Comparison of ENCODE assay signal across 20 cellular contexts in genomic region chr9:37476930-37477329, GRCh38. TPM values are rescaled to one million over a fixed set of nuclear protein-coding genes. Genes with fewer than 3 reads are reported as not detected.
DNase-seq lines count a peak whose midpoint lies in the region; ATAC-seq, FAIRE-seq and TF ChIP-seq lines count a peak whose summit lies in the region.
"Had no signal": no experiment of that assay in that cellular context is flagged by ENCODE, and none has a peak within 500 bp of the region (broad histone marks: within the 10 kb centered on the region; RNA-seq: fewer than 3 reads in every experiment).

No MANE protein-coding gene starts in this region.

- TF ChIP-seq POLR2A in HCT116 (IDR thresholded peaks at IDR 0.05; ENCODE audit: borderline replicate concordance, extremely low read depth, insufficient read depth, insufficient read length) (no peak), H1 (IDR thresholded peaks at IDR 0.05; ENCODE audit: control extremely low read depth in 1 of 2, low read depth in 2 of 2, low read length in 2 of 2) (no peak), lower leg skin (IDR thresholded peaks at IDR 0.05) (no peak)

- H3K9ac ChIP-seq in HCT116 (ENCODE audit: low read length), result peak overlapping the region; percentile 56
- no peak overlapping the region for H3K9ac ChIP-seq in H1 (replicated peaks in 1 of 4; ENCODE audit: extremely low read depth in 1 of 4, low read depth in 3 of 4, low read length in 3 of 4)

- H2AFZ ChIP-seq in HCT116 (ENCODE audit: low read depth, low read length, poor library complexity, severe bottlenecking), result no peak overlapping the region
- H2AFZ ChIP-seq in H1 (ENCODE audit: low read length), result no peak overlapping the region
- H2AFZ ChIP-seq: GM23338 had no signal

- no peak overlapping the region for H2BK5ac ChIP-seq in H1 (ENCODE audit: low read depth, low read length)

- H3K9me2 ChIP-seq in HCT116 (ENCODE audit: insufficient read depth), result no peaks in the 10 kb centered on the region

- peak overlapping the region; percentile 56 for H3K27ac Mint-ChIP-seq in stimulated activated naive B cell treated with anti-CD40 and anti-IgM and Interleukin-4, amounts not matched to agents 10 μg/mL and 1 μg/mL and 100 μg/mL, for 72 hours
- H3K27ac Mint-ChIP-seq: CD4-positive, alpha-beta memory T cell; GM23338 had no signal

- no peak overlapping the region for H2BK20ac ChIP-seq in H1 (ENCODE audit: low read length)

- H3K4me3 ChIP-seq in HCT116 (replicated peaks in 1 of 2; ENCODE audit: low read depth in 1 of 2, low read length in 2 of 2) (peak overlapping the region; percentile 10 to 35; a peak in 2 of 4 replicates), RWPE2 (ENCODE audit: severe bottlenecking) (no peak overlapping the region), H1 (ENCODE audit: extremely low read depth in 1 of 4, insufficient read depth in 2 of 4, low read depth in 3 of 4, low read length in 4 of 4) (no peak overlapping the region), left ventricle myocardium inferior (no peak overlapping the region), lower leg skin (ENCODE audit: low read depth, poor library complexity, severe bottlenecking) (no peak overlapping the region)
- H3K4me3 ChIP-seq: GM23338 had no signal

- FAIRE-seq in H1 (lab: Jason Lieb, UNC), result no peak
- FAIRE-seq: G401.6, GM12892, GM19239 had no signal

- H3K4me3 Mint-ChIP-seq in stimulated activated naive B cell treated with anti-CD40 and anti-IgM and Interleukin-4, amounts not matched to agents 10 μg/mL and 1 μg/mL and 100 μg/mL, for 72 hours, result no peak overlapping the region
- H3K4me3 Mint-ChIP-seq: CD4-positive, alpha-beta memory T cell; GM23338 had no signal

- peaks cover 37 to 73% of the 10 kb centered on the region in 2 experiments for H3K4me1 ChIP-seq in HCT116 (ENCODE audit: control insufficient read depth in 1 of 2, insufficient read depth in 2 of 2, low read length in 2 of 2)
- peaks cover 5% of the 10 kb centered on the region for H3K4me1 ChIP-seq in RWPE2 (ENCODE audit: insufficient read depth, poor library complexity, severe bottlenecking)
- peaks cover 0 to 4% (median 1%) of the 10 kb centered on the region in 4 experiments; a peak in 3 of 7 replicates for H3K4me1 ChIP-seq in H1 (replicated peaks in 1 of 4; ENCODE audit: control insufficient read depth in 3 of 4, insufficient read depth in 4 of 4, low read length in 3 of 4)
- H3K4me1 ChIP-seq in left ventricle myocardium inferior, result peaks cover 9% of the 10 kb centered on the region

- H3K14ac ChIP-seq in H1 (ENCODE audit: insufficient read length), result no peak overlapping the region

- TF ChIP-seq EP300 in H1 (IDR thresholded peaks at IDR 0.05; ENCODE audit: borderline replicate concordance in 1 of 2, low read depth in 2 of 2, low read length in 2 of 2), result no peak

- POLR2A ChIA-PET in HCT116 (lab: Charles Lee) (no interaction called here), H1 (lab: Charles Lee; ENCODE audit: partially characterized antibody) (interaction anchor here (1.0 kb wide), 1 partner anchor 10 kb away, joined by 3 read pairs; no protein-coding TSS in a partner anchor)

- no peak overlapping the region; the same call in 1 of the 2 replicates for H4K8ac ChIP-seq in H1 (ENCODE audit: extremely low read depth, insufficient read depth, low read length)

- no peak overlapping the region for H2BK12ac ChIP-seq in H1 (ENCODE audit: low read depth, low read length)

- H3K9me3 ChIP-seq in HCT116 (ENCODE audit: control insufficient read depth in 1 of 2, insufficient read depth in 1 of 2, low read depth in 1 of 2, low read length in 2 of 2) (peaks cover 5 to 8% of the 10 kb centered on the region in 2 experiments; a peak in 1 of 4 replicates), RWPE2 (ENCODE audit: severe bottlenecking) (no peaks in the 10 kb centered on the region), H1 (ENCODE audit: insufficient read depth in 2 of 2, low read depth in 1 of 2, low read length in 1 of 2) (peaks cover 13 to 15% of the 10 kb centered on the region in 2 experiments; a peak in 3 of 4 replicates), left ventricle myocardium inferior (replicated peaks) (peaks cover 16% of the 10 kb centered on the region)

- DNase-seq in HCT116 (ENCODE audit: low read depth, low spot score), result peak; percentile 38
- no peak for DNase-seq in RWPE2 (ENCODE audit: low spot score)
- DNase-seq in H1 (ENCODE audit: low read depth in 1 of 2, low spot score in 2 of 2), result no peak
- DNase-seq in stimulated activated naive B cell treated with anti-CD40 and anti-IgM and Interleukin-4, amounts not matched to agents 10 μg/mL and 1 μg/mL and 100 μg/mL, for 72 hours, result no peak
- no peak for DNase-seq in left ventricle myocardium inferior
- DNase-seq in GOT3 (lab: John Stamatoyannopoulos, UW), result no peak
- DNase-seq in lower leg skin (ENCODE audit: low spot score in 2 of 2), result no peak
- DNase-seq: 8988T; C1 segment of cervical spinal cord; Calu3; CD4-positive, alpha-beta memory T cell; COR-L47; DMS153; DND-41; H7 had no signal

- TF ChIP-seq CTCF in HCT116 (IDR thresholded peaks at IDR 0.05 in 2 of 3, conservative IDR thresholded peaks at IDR 0.05 in 1 of 3; ENCODE audit: borderline replicate concordance in 1 of 3, insufficient read depth in 1 of 3, low read depth in 2 of 3, low read length in 2 of 3) (no peak), RWPE2 (IDR thresholded peaks at IDR 0.05; ENCODE audit: poor library complexity, severe bottlenecking) (no peak), H1 (IDR thresholded peaks at IDR 0.05; ENCODE audit: control extremely low read depth in 1 of 3, insufficient read depth in 1 of 3, low read depth in 1 of 3, low read length in 3 of 3) (no peak), left ventricle myocardium inferior (IDR thresholded peaks at IDR 0.05; ENCODE audit: borderline replicate concordance) (no peak), lower leg skin (IDR thresholded peaks at IDR 0.05) (no peak)

- H3K79me2 ChIP-seq in HCT116 (ENCODE audit: insufficient read depth, low read length) (no peaks in the 10 kb centered on the region), H1 (ENCODE audit: control insufficient read depth in 1 of 2, insufficient read depth in 2 of 2, low read length in 2 of 2) (no peaks in the 10 kb centered on the region)

- H4K5ac ChIP-seq in H1 (ENCODE audit: insufficient read length, low read depth, low read length), result no peak overlapping the region

- H3K23ac ChIP-seq in H1 (ENCODE audit: insufficient read length), result no peak overlapping the region

- H3K4me2 ChIP-seq in HCT116 (ENCODE audit: low read length) (peak overlapping the region; percentile 72), H1 (ENCODE audit: insufficient read depth in 1 of 2, low read depth in 2 of 2, low read length in 2 of 2) (no peak overlapping the region)
- H3K4me2 ChIP-seq: GM23338 had no signal

- no peak overlapping the region for H3K56ac ChIP-seq in H1 (replicated peaks; ENCODE audit: insufficient read length, low read depth, low read length)

- H3K27ac ChIP-seq in HCT116 (ENCODE audit: low read depth, low read length) (peak overlapping the region; percentile 59), RWPE2 (ENCODE audit: poor library complexity, severe bottlenecking) (peak overlapping the region; percentile 23), H1 (ENCODE audit: low read depth, low read length) (no peak overlapping the region), left ventricle myocardium inferior (replicated peaks) (no peak overlapping the region)

- ATAC-seq in HCT116, result peak; percentile 60
- ATAC-seq in RWPE2 (ENCODE audit: low read depth), result no peak
- no peak for ATAC-seq in stimulated activated naive B cell treated with anti-CD40 and anti-IgM and Interleukin-4, amounts not matched to agents 10 μg/mL and 1 μg/mL and 100 μg/mL, for 72 hours (replicated peaks)
- ATAC-seq in GM21576 (IDR thresholded peaks at IDR 0.05; ENCODE audit: unreplicated experiment), result no peak
- ATAC-seq: GM23338 had no signal

- CTCF ChIA-PET in HCT116 (lab: Charles Lee), result no interaction called here
- CTCF ChIA-PET in H1 (lab: Charles Lee; ENCODE audit: partially characterized antibody), result no interaction called here

- H2BK120ac ChIP-seq in H1 (replicated peaks; ENCODE audit: low read depth, low read length), result no peak overlapping the region

- H3K9me3 Mint-ChIP-seq in stimulated activated naive B cell treated with anti-CD40 and anti-IgM and Interleukin-4, amounts not matched to agents 10 μg/mL and 1 μg/mL and 100 μg/mL, for 72 hours, result peaks cover 4 to 5% of the 10 kb centered on the region in 2 donors

- H3K36me3 Mint-ChIP-seq in stimulated activated naive B cell treated with anti-CD40 and anti-IgM and Interleukin-4, amounts not matched to agents 10 μg/mL and 1 μg/mL and 100 μg/mL, for 72 hours, result no peaks in the 10 kb centered on the region

- intact Hi-C loops in HCT116 (cut with micrococcal nuclease) (no loop called here), left ventricle myocardium inferior (cut with micrococcal nuclease) (no loop called here), lower leg skin (cut with DNase I; ENCODE audit: low total_unique reads) (no loop called here)

- H3K18ac ChIP-seq in H1 (ENCODE audit: extremely low read depth, low read length), result no peak overlapping the region

- H3K27me3 Mint-ChIP-seq in stimulated activated naive B cell treated with anti-CD40 and anti-IgM and Interleukin-4, amounts not matched to agents 10 μg/mL and 1 μg/mL and 100 μg/mL, for 72 hours, result peaks cover 10 to 13% of the 10 kb centered on the region in 2 donors

- no peak overlapping the region for H3K4ac ChIP-seq in H1 (replicated peaks; ENCODE audit: insufficient read length, low read depth, low read length)

- no peak overlapping the region for H2BK15ac ChIP-seq in H1 (ENCODE audit: low read length)

- TF ChIP-seq RAD21 in HCT116 (IDR thresholded peaks at IDR 0.05; ENCODE audit: low read depth) (no peak), H1 (IDR thresholded peaks at IDR 0.05 in 1 of 2, conservative IDR thresholded peaks at IDR 0.05 in 1 of 2; ENCODE audit: low read depth in 2 of 2, low read length in 2 of 2) (no peak)

- BruUV-seq in HCT116 (replicated peaks; lab: Mats Ljungman, UMichigan), result no TSS peak

- 98% methylated on average over 5 of the region's 11 CpGs; no CpG with 5 or more reads in 1 of the 2 experiments for WGBS in H1 (ENCODE audit: extremely low coverage in 1 of 2, insufficient coverage in 1 of 2, insufficient read length in 1 of 2, insufficient replicate concordance in 2 of 2, low coverage in 1 of 2, low lambda C conversion rate in 2 of 2, missing lambda C conversion rate in 1 of 2), 2 experiments
- 61 to 65% methylated on average over 11 of the region's 11 CpGs for WGBS in lower leg skin, 2 donors

- H4K20me1 ChIP-seq in HCT116 (ENCODE audit: insufficient read depth) (no peaks in the 10 kb centered on the region), H1 (replicated peaks in 1 of 2; ENCODE audit: control insufficient read depth in 1 of 2, insufficient read depth in 2 of 2, low read length in 2 of 2) (no peaks in the 10 kb centered on the region)

- no peaks in the 10 kb centered on the region for H3K79me1 ChIP-seq in H1 (ENCODE audit: low read depth, low read length)

- no peaks in the 10 kb centered on the region for H3K27me3 ChIP-seq in HCT116 (ENCODE audit: insufficient read depth, low read length)
- no peaks in the 10 kb centered on the region for H3K27me3 ChIP-seq in RWPE2 (ENCODE audit: insufficient read depth, poor library complexity, severe bottlenecking)
- no peaks in the 10 kb centered on the region for H3K27me3 ChIP-seq in H1 (replicated peaks in 1 of 4; ENCODE audit: control insufficient read depth in 3 of 4, extremely low read depth in 1 of 4, insufficient read depth in 3 of 4, low read length in 3 of 4)
- H3K27me3 ChIP-seq in left ventricle myocardium inferior (ENCODE audit: low read depth), result peaks cover 27% of the 10 kb centered on the region

- H3K36me3 ChIP-seq in HCT116 (ENCODE audit: control insufficient read depth in 1 of 2, insufficient read depth in 2 of 2, low read length in 2 of 2) (no peaks in the 10 kb centered on the region), RWPE2 (ENCODE audit: low read depth) (no peaks in the 10 kb centered on the region), H1 (ENCODE audit: control insufficient read depth in 2 of 4, insufficient read depth in 4 of 4, low read length in 3 of 4) (no peaks in the 10 kb centered on the region), left ventricle myocardium inferior (no peaks in the 10 kb centered on the region)

- peaks cover 15 to 20% of the 10 kb centered on the region in 2 donors for H3K4me1 Mint-ChIP-seq in stimulated activated naive B cell treated with anti-CD40 and anti-IgM and Interleukin-4, amounts not matched to agents 10 μg/mL and 1 μg/mL and 100 μg/mL, for 72 hours

- H2AK5ac ChIP-seq in H1 (ENCODE audit: low read depth, low read length), result no peak overlapping the region

- H3K23me2 ChIP-seq in H1 (ENCODE audit: low read depth, low read length), result peaks cover 2% of the 10 kb centered on the region; the same call in 1 of the 2 replicates

- no peak overlapping the region for H4K91ac ChIP-seq in H1 (replicated peaks; ENCODE audit: insufficient read length, low read length)

- RAD21 ChIA-PET in HCT116 (lab: Charles Lee; ENCODE audit: low non-redundant PET in 1 of 2, low total read pairs in 2 of 2, uncharacterized antibody in 2 of 2, unreplicated experiment in 2 of 2), result no interaction called here

RNA-seq across cellular contexts. Expression of gene POLR1E, which starts 8.8 kb away (rescaled TPM):
- total RNA-seq in HCT116 (2021; ENCODE audit: unreplicated experiment) (60.9 TPM), left ventricle myocardium inferior (15.8 TPM), lower leg skin (10 to 100 TPM; 22.5 to 26.4 (median 25.3) TPM)
- polyA plus RNA-seq in HCT116 (2012), result 35.7 and 48.7 TPM in 2 replicates
- total RNA-seq in H1 (2021; fragmentation: NEBNext Ultra II Directional; extraction: Animal tissue kit (Norgen Biotek cat#: 25700)), result 36.9 and 40.0 TPM in 2 replicates
- 13.8 and 16.0 TPM in 2 replicates for polyA plus RNA-seq in H1 (2011; rRNA removed)
- polyA plus RNA-seq in H1 (2011; cell fraction: cytosol; rRNA removed), result 25.3 TPM
- 13.3 TPM for polyA plus RNA-seq in H1 (2011; cell fraction: nucleus; rRNA removed)
- polyA plus RNA-seq in H1 (2012, experiment 1 of 2), result 24.6 to 30.7 TPM (median 27.1 TPM) in 4 replicates
- polyA plus RNA-seq in H1 (2012, experiment 2 of 2), result 9.2 TPM
- polyA plus RNA-seq in H1 (2013, experiment 1 of 2), result 18.0 TPM
- 18.9 TPM for polyA plus RNA-seq in H1 (2013, experiment 2 of 2)
- 39.6 and 47.5 TPM in 2 replicates for polyA minus RNA-seq in H1 (2011; rRNA and poly(A)+ RNA removed)
- polyA minus RNA-seq in H1 (2011; cell fraction: cytosol; rRNA and poly(A)+ RNA removed), result 19.7 TPM
- 20.7 TPM for polyA minus RNA-seq in H1 (2011; cell fraction: nucleus; rRNA and poly(A)+ RNA removed)

RNA-seq across cellular contexts. Expression of gene ZBTB5, which starts 11.7 kb away (rescaled TPM):
- 22.3 TPM for total RNA-seq in HCT116 (2021; ENCODE audit: unreplicated experiment)
- 13.1 and 15.3 TPM in 2 replicates for polyA plus RNA-seq in HCT116 (2012)
- 13.6 and 14.5 TPM in 2 replicates for total RNA-seq in H1 (2021; fragmentation: NEBNext Ultra II Directional; extraction: Animal tissue kit (Norgen Biotek cat#: 25700))
- polyA plus RNA-seq in H1 (2011; rRNA removed), result 13.3 and 14.0 TPM in 2 replicates
- polyA plus RNA-seq in H1 (2011; cell fraction: cytosol; rRNA removed), result 14.8 TPM
- 16.2 TPM for polyA plus RNA-seq in H1 (2011; cell fraction: nucleus; rRNA removed)
- 9.6 to 11.4 TPM (median 10.6 TPM) in 4 replicates for polyA plus RNA-seq in H1 (2012, experiment 1 of 2)
- polyA plus RNA-seq in H1 (2012, experiment 2 of 2), result 3.8 TPM
- polyA plus RNA-seq in H1 (2013, experiment 1 of 2), result 9.4 TPM
- polyA plus RNA-seq in H1 (2013, experiment 2 of 2), result 8.5 TPM
- polyA minus RNA-seq in H1 (2011; rRNA and poly(A)+ RNA removed), result 40.3 and 41.2 TPM in 2 replicates
- polyA minus RNA-seq in H1 (2011; cell fraction: cytosol; rRNA and poly(A)+ RNA removed), result 16.1 TPM
- 32.7 TPM for polyA minus RNA-seq in H1 (2011; cell fraction: nucleus; rRNA and poly(A)+ RNA removed)
- 4.9 TPM for total RNA-seq in left ventricle myocardium inferior
- 10 to 100 TPM; 16.1 to 23.4 (median 20.9) TPM for total RNA-seq in lower leg skin

RNA-seq across cellular contexts. Expression of gene GRHPR, which starts 54.4 kb away (rescaled TPM):
- total RNA-seq in HCT116 (2021; ENCODE audit: unreplicated experiment), result 106 TPM
- polyA plus RNA-seq in HCT116 (2012), result 136 and 147 TPM in 2 replicates
- 97.0 and 98.1 TPM in 2 replicates for total RNA-seq in H1 (2021; fragmentation: NEBNext Ultra II Directional; extraction: Animal tissue kit (Norgen Biotek cat#: 25700))
- 201 and 246 TPM in 2 replicates for polyA plus RNA-seq in H1 (2011; rRNA removed)
- polyA plus RNA-seq in H1 (2011; cell fraction: cytosol; rRNA removed), result 235 TPM
- 195 TPM for polyA plus RNA-seq in H1 (2011; cell fraction: nucleus; rRNA removed)
- 100 to 150 TPM (median 142 TPM) in 4 replicates for polyA plus RNA-seq in H1 (2012, experiment 1 of 2)
- polyA plus RNA-seq in H1 (2012, experiment 2 of 2), result 127 TPM
- polyA plus RNA-seq in H1 (2013, experiment 1 of 2), result 94.7 TPM
- 91.3 TPM for polyA plus RNA-seq in H1 (2013, experiment 2 of 2)
- polyA minus RNA-seq in H1 (2011; rRNA and poly(A)+ RNA removed), result 108 and 124 TPM in 2 replicates
- 58.4 TPM for polyA minus RNA-seq in H1 (2011; cell fraction: cytosol; rRNA and poly(A)+ RNA removed)
- polyA minus RNA-seq in H1 (2011; cell fraction: nucleus; rRNA and poly(A)+ RNA removed), result 64.4 TPM
- 104 TPM for total RNA-seq in left ventricle myocardium inferior
- total RNA-seq in lower leg skin, result 100 to 1,000 TPM; 120 to 181 (median 141) TPM

Comparison
In these comparisons a context has a peak if more than half of its experiments do, and no peak if none do; other contexts are left out.
1. H3K27ac ChIP-seq: peak in HCT116 (single experiment) and RWPE2 (single experiment); none in H1 (single experiment) and left ventricle myocardium inferior (single experiment).
2. H3K4me3 ChIP-seq: peak in HCT116 (2 of 2); none in RWPE2 (single experiment), H1 (0 of 4), left ventricle myocardium inferior (single experiment) and lower leg skin (single experiment).
3. Of the 16 proteins assayed by ChIP-seq in both H1 and HCT116: peak only in H1: none; only in HCT116: EGR1; in both: none; in neither: 15.